Comparison of ENCODE assay signal across 9 cellular contexts in genomic region chr6:158815379-158815724, GRCh38. TPM values are rescaled to one million over a fixed set of nuclear protein-coding genes. Genes with fewer than 3 reads are reported as not detected.
DNase-seq lines count a peak whose midpoint lies in the region; ATAC-seq, FAIRE-seq and TF ChIP-seq lines count a peak whose summit lies in the region.
"Had no signal": no experiment of that assay in that cellular context is flagged by ENCODE, and none has a peak within 500 bp of the region (broad histone marks: within the 10 kb centered on the region; RNA-seq: fewer than 3 reads in every experiment).

No MANE protein-coding gene starts in this region.

- H2AFZ ChIP-seq in hepatocyte, result no peak overlapping the region

- peak overlapping the region; percentile 88 for H3K4me3 Mint-ChIP-seq in activated CD4-positive, alpha-beta T cell treated with anti-CD3 and anti-CD28 coated beads, Interleukin-2, amount 10 ng/mL, durations not matched to agents 24 days and 14 days
- H3K4me3 Mint-ChIP-seq in activated B cell treated with CpG ODN at 0.5 μM for 24 hours, result peak overlapping the region; percentile 100

- no peak for ATAC-seq in activated B cell treated with CpG ODN at 0.5 μM for 24 hours (ENCODE audit: low read depth)

- H3K27me3 Mint-ChIP-seq in activated CD4-positive, alpha-beta T cell treated with anti-CD3 and anti-CD28 coated beads, Interleukin-2, amount 10 ng/mL, durations not matched to agents 24 days and 14 days, result no peaks in the 10 kb centered on the region
- H3K27me3 Mint-ChIP-seq in activated B cell treated with CpG ODN at 0.5 μM for 24 hours, result no peaks in the 10 kb centered on the region

- POLR2A ChIA-PET in activated B cell treated with CpG ODN at 0.5 μM for 24 hours (lab: Charles Lee), result interaction anchor here (1.0 to 10.6 kb wide), 6 partner anchors 9 to 96 kb away, joined by 5 to 273 read pairs (median 13); no protein-coding TSS in a partner anchor

- intact Hi-C loops in activated CD4-positive, alpha-beta T cell treated with anti-CD3 and anti-CD28 coated beads, Interleukin-2, amount 10 ng/mL, durations not matched to agents 24 days and 14 days (cut with micrococcal nuclease), result loop anchor here (1.0 to 2.0 kb wide), 2 partner anchors 10 to 19 kb away; no protein-coding TSS in a partner anchor
- intact Hi-C loops in activated B cell treated with CpG ODN at 0.5 μM for 24 hours (cut with micrococcal nuclease), result loop anchor here (5.0 kb wide), 2 partner anchors 168 to 292 kb away; no protein-coding TSS in a partner anchor

- peak overlapping the region; percentile 89 for H3K4me3 ChIP-seq in hepatocyte

- peaks cover 68% of the 10 kb centered on the region for H3K36me3 Mint-ChIP-seq in activated CD4-positive, alpha-beta T cell treated with anti-CD3 and anti-CD28 coated beads, Interleukin-2, amount 10 ng/mL, durations not matched to agents 24 days and 14 days (ENCODE audit: low read depth)
- peaks cover 76% of the 10 kb centered on the region for H3K36me3 Mint-ChIP-seq in activated B cell treated with CpG ODN at 0.5 μM for 24 hours (ENCODE audit: low read depth)

- peaks cover 65% of the 10 kb centered on the region for H3K4me1 Mint-ChIP-seq in activated CD4-positive, alpha-beta T cell treated with anti-CD3 and anti-CD28 coated beads, Interleukin-2, amount 10 ng/mL, durations not matched to agents 24 days and 14 days
- peaks cover 78% of the 10 kb centered on the region for H3K4me1 Mint-ChIP-seq in activated B cell treated with CpG ODN at 0.5 μM for 24 hours

- TF ChIP-seq CTCF in activated B cell treated with CpG ODN at 0.5 μM for 24 hours (IDR thresholded peaks at IDR 0.05), result no peak
- no peak for TF ChIP-seq CTCF in hepatocyte (IDR thresholded peaks at IDR 0.05; ENCODE audit: poor library complexity)
- TF ChIP-seq CTCF in D721Med (IDR thresholded peaks at IDR 0.05; ENCODE audit: insufficient read depth, missing control alignments), result no peak

- no peaks in the 10 kb centered on the region for H3K27me3 ChIP-seq in hepatocyte

- no peaks in the 10 kb centered on the region for H3K36me3 ChIP-seq in hepatocyte (replicated peaks; ENCODE audit: insufficient read depth, low read depth)

- H3K9me3 ChIP-seq in hepatocyte (ENCODE audit: low read depth), result no peaks in the 10 kb centered on the region

- DNase-seq in activated CD4-positive, alpha-beta T cell treated with anti-CD3 and anti-CD28 coated beads, Interleukin-2, amount 10 ng/mL, durations not matched to agents 24 days and 14 days, result no peak
- DNase-seq in activated CD4-positive, alpha-beta T cell treated with anti-CD3 and anti-CD28 coated beads, Interleukin-2, amount 50 U/mL, for 1 hour, result no peak
- no peak for DNase-seq in activated B cell treated with CpG ODN at 0.5 μM for 24 hours
- DNase-seq in hepatocyte (ENCODE audit: low spot score), result no peak
- DNase-seq in stimulated activated CD8-positive, alpha-beta memory T cell treated with anti-CD3 and anti-CD28 coated beads, Interleukin-4, amount 100 ng/mL, for 48 hours, result peak; percentile 26
- DNase-seq in amniotic stem cell (lab: John Stamatoyannopoulos, UW), result no peak
- DNase-seq in NCI-H510A treated with DMSO at 0.1 percent for 48 hours (lab: John Stamatoyannopoulos, UW), result no peak
- DNase-seq in D721Med (ENCODE audit: insufficient read length, low spot score), result no peak
- DNase-seq: OCI-M1 had no signal

- peaks cover 32% of the 10 kb centered on the region for H3K4me1 ChIP-seq in hepatocyte (ENCODE audit: insufficient read depth)

- peaks cover 74% of the 10 kb centered on the region for H4K20me1 ChIP-seq in hepatocyte (ENCODE audit: insufficient read depth, poor library complexity, severe bottlenecking)

- peaks cover 76% of the 10 kb centered on the region for H3K79me2 ChIP-seq in hepatocyte

- H3K9me2 ChIP-seq in hepatocyte (replicated peaks; ENCODE audit: insufficient read depth), result no peaks in the 10 kb centered on the region

- CTCF ChIA-PET in activated B cell treated with CpG ODN at 0.5 μM for 24 hours (lab: Charles Lee), result no interaction called here

- 36% methylated on average over 2 of the region's 2 CpGs for WGBS in hepatocyte (ENCODE audit: low lambda C conversion rate, missing lambda C conversion rate)

- peak overlapping the region; percentile 75 for H3K4me2 ChIP-seq in hepatocyte

- H3K27ac Mint-ChIP-seq in activated CD4-positive, alpha-beta T cell treated with anti-CD3 and anti-CD28 coated beads, Interleukin-2, amount 10 ng/mL, durations not matched to agents 24 days and 14 days, result peak overlapping the region; percentile 86
- H3K27ac Mint-ChIP-seq in activated B cell treated with CpG ODN at 0.5 μM for 24 hours, result peak overlapping the region; percentile 97

- FAIRE-seq in D721Med (lab: Jason Lieb, UNC), result no peak

- peak overlapping the region; percentile 96 for H3K27ac ChIP-seq in hepatocyte

- peaks cover 5% of the 10 kb centered on the region for H3K9me3 Mint-ChIP-seq in activated CD4-positive, alpha-beta T cell treated with anti-CD3 and anti-CD28 coated beads, Interleukin-2, amount 10 ng/mL, durations not matched to agents 24 days and 14 days
- H3K9me3 Mint-ChIP-seq in activated B cell treated with CpG ODN at 0.5 μM for 24 hours, result no peaks in the 10 kb centered on the region

RNA-seq across cellular contexts. Expression of gene EZR, which starts 3.8 kb away (rescaled TPM):
- total RNA-seq in activated CD4-positive, alpha-beta T cell treated with anti-CD3 and anti-CD28 coated beads, Interleukin-2, amount 10 ng/mL, durations not matched to agents 24 days and 14 days, result 204 and 215 TPM in 2 replicates
- total RNA-seq in activated B cell treated with CpG ODN at 0.5 μM for 24 hours, result 488 and 489 TPM in 2 replicates
- 395 and 399 TPM in 2 replicates for total RNA-seq in hepatocyte
- 616 and 623 TPM in 2 replicates for polyA plus RNA-seq in hepatocyte
